In the genomic region with DNA sequence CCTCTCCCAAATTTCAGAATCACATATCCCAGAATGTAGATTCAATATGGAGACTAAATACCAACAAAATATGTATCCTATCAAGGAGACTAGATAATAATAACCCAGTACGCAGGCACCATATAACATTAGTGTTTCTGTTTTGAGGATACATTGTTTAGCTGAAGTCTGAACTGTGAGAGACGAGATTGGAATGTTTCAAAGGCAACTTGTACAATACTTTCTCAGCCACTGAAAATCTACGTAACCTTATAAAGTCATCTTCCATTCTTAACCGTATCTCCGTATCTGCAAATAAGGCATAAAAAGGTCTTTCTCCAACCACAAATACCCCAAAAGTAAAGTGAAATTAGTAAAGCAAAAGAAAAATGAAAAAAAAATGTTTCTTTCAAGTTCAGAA, we compare ENCODE assay signal across 14 cellular contexts. TPM values are rescaled to one million over a fixed set of nuclear protein-coding genes. Genes with fewer than 3 reads are reported as not detected.
"Had no signal": no experiment of that assay in that cellular context is flagged by ENCODE, and none has a peak within 500 bp of the region (broad histone marks: within the 10 kb centered on the region; RNA-seq: fewer than 3 reads in every experiment).

No MANE protein-coding gene starts in this region.

- H3K4me3 ChIP-seq: vagina had no signal

- FAIRE-seq: endothelial cell of umbilical vein, frontal cortex, kidney had no signal

- DNase-seq: activated CD4-positive, alpha-beta T cell treated with anti-CD3 and anti-CD28 coated beads, Interleukin-2, amount 10 ng/mL, durations not matched to agents 24 days and 14 days; activated CD8-positive, alpha-beta T cell treated with anti-CD3 and anti-CD28 coated beads, Interleukin-2, amount 10 ng/mL, durations not matched to agents 7 days and 5 days; activated naive CD4-positive, alpha-beta T cell treated with Interleukin-2 at 50 U/mL for 16 hours; activated naive CD8-positive, alpha-beta T cell treated with anti-CD3 and anti-CD28 coated beads, Interleukin-2, amount 10 ng/mL, durations not matched to agents 7 days and 5 days; activated T-cell treated with anti-CD3 and anti-CD28 coated beads, Interleukin-2, amount 50 U/mL, for 24 hours; cerebellar nuclear complex; dermis blood vessel endothelial cell; effector memory CD4-positive, alpha-beta T cell; head of caudate nucleus; kidney had no signal

- H3K27ac ChIP-seq: vagina had no signal

- H3K9me3 ChIP-seq: esophagus muscularis mucosa, vagina had no signal

- H3K27me3 ChIP-seq: esophagus muscularis mucosa, vagina had no signal

- H3K36me3 ChIP-seq: esophagus muscularis mucosa, vagina had no signal

- H3K4me1 ChIP-seq: vagina had no signal

RNA-seq across cellular contexts. Expression of gene CORIN, which starts 23.0 kb away (rescaled TPM):
- total RNA-seq: activated CD8-positive, alpha-beta T cell treated with anti-CD3 and anti-CD28 coated beads, Interleukin-2, amount 10 ng/mL, durations not matched to agents 7 days and 5 days had no signal
